In genomic region chr21:29076731-29077640, GRCh38 we compare ENCODE assay signal across 8 cellular contexts. TPM values are rescaled to one million over a fixed set of nuclear protein-coding genes. Genes with fewer than 3 reads are reported as not detected.
A peak's percentile ranks its signal among the peaks of the same experiment; 100 is the strongest.
DNase-seq lines count a peak whose midpoint lies in the region; ATAC-seq, FAIRE-seq and TF ChIP-seq lines count a peak whose summit lies in the region.
"Not testable (repeated sequence)": the region's sequence is repeated elsewhere in the genome, so short reads cannot be mapped to it uniquely, and the experiment has no call there.

No MANE protein-coding gene starts in this region.

- POLR2A ChIA-PET in activated CD4-positive, alpha-beta memory T cell treated with anti-CD3 and anti-CD28 coated beads for 36 hours (lab: Charles Lee), result interaction anchor here (0.5 to 4.5 kb wide), 9 partner anchors 9 to 294 kb away, joined by 3 to 26 read pairs (median 3); partner anchors contain the start of genes BACH1 and USP16
- POLR2A ChIA-PET in GM12878 (lab: Charles Lee), result interaction anchor here (0.6 to 8.7 kb wide), 8 partner anchors 44 to 300 kb away, joined by 3 to 68 read pairs (median 3); partner anchors contain the start of gene USP16

- H3K4me3 Mint-ChIP-seq in activated CD4-positive, alpha-beta memory T cell treated with anti-CD3 and anti-CD28 coated beads for 36 hours, result peak overlapping the region; percentile 84

- not testable (repeated sequence) for H3K9me3 Mint-ChIP-seq in activated CD4-positive, alpha-beta memory T cell treated with anti-CD3 and anti-CD28 coated beads for 36 hours

- RAD21 ChIA-PET in GM12878 (lab: Charles Lee; ENCODE audit: unreplicated experiment), result interaction anchor here (0.8 to 7.2 kb wide), 10 partner anchors 47 to 294 kb away, joined by 3 to 64 read pairs (median 5); partner anchors contain the start of genes BACH1, LTN1, MAP3K7CL and USP16

- BruUV-seq in GM12878 (replicated peaks; lab: Mats Ljungman, UMichigan), result not testable (repeated sequence)

- H3K27ac ChIP-seq in BLaER1 (peak overlapping the region; percentile 84), HL-60 (replicated peaks) (peak overlapping the region; percentile 54), OCI-LY1 (ENCODE audit: low read depth, low read length, poor library complexity, severe bottlenecking) (peak overlapping the region; percentile 89), GM12878 (ENCODE audit: control insufficient read depth, insufficient read depth) (peak overlapping the region; percentile 86)

- peaks cover 63% of the 10 kb centered on the region for H3K4me1 Mint-ChIP-seq in activated CD4-positive, alpha-beta memory T cell treated with anti-CD3 and anti-CD28 coated beads for 36 hours (ENCODE audit: low read depth)

- H3F3A ChIP-seq in OCI-LY1 (ENCODE audit: insufficient read depth, low read length), result not testable (repeated sequence)

- H3K4me1 ChIP-seq in BLaER1, result peaks cover 77% of the 10 kb centered on the region
- peaks cover 58% of the 10 kb centered on the region for H3K4me1 ChIP-seq in OCI-LY1 (ENCODE audit: insufficient read depth, low read length, severe bottlenecking)
- H3K4me1 ChIP-seq in GM12878 (ENCODE audit: control insufficient read depth, insufficient read depth, low read length), result peaks cover 16% of the 10 kb centered on the region

- peak overlapping the region; percentile 75 for H3K4me2 ChIP-seq in BLaER1
- H3K4me2 ChIP-seq in OCI-LY1 (ENCODE audit: low read length), result peak overlapping the region; percentile 54
- H3K4me2 ChIP-seq in GM12878 (ENCODE audit: control insufficient read depth, insufficient read depth), result 0 out of 2 replicates have a peak overlapping the region, but pooled peaks have one; percentile 35

- peaks cover 14% of the 10 kb centered on the region for H4K20me1 ChIP-seq in BLaER1
- not testable (repeated sequence) for H4K20me1 ChIP-seq in OCI-LY1 (ENCODE audit: insufficient read depth, low read length); GM12878 (ENCODE audit: control insufficient read depth, insufficient read depth)

- not testable (repeated sequence) for H3K36me3 ChIP-seq in BLaER1; OCI-LY1 (ENCODE audit: insufficient read depth, low read length); GM12878 (ENCODE audit: control insufficient read depth in 2 of 2, insufficient read depth in 2 of 2, low read length in 1 of 2)

- peak overlapping the region; percentile 79 for H3K9ac ChIP-seq in BLaER1
- peak overlapping the region; percentile 65 for H3K9ac ChIP-seq in OCI-LY1 (ENCODE audit: low read length)
- peak overlapping the region; percentile 67 for H3K9ac ChIP-seq in GM12878 (ENCODE audit: control insufficient read depth, insufficient read depth, low read length)

- DNase-seq in HL-60 (ENCODE audit: low read depth in 1 of 2, low spot score in 1 of 2), result not testable (repeated sequence)
- DNase-seq in activated CD4-positive, alpha-beta memory T cell treated with anti-CD3 and anti-CD28 coated beads for 36 hours, result peak; percentile 90
- DNase-seq in GM12878 (ENCODE audit: low read depth, low spot score) (peak; percentile 46), Right ventricle myocardium superior (peak; percentile 78), nucleus accumbens (lab: John Stamatoyannopoulos, UW) (peak in 36 of 56 donors; percentile 8 to 78 (median 27))
- peak; percentile 62 to 65 for DNase-seq in stimulated activated CD8-positive, alpha-beta memory T cell treated with anti-CD3 and anti-CD28 coated beads, Interleukin-15, amount 100 ng/mL, for 48 hours (ENCODE audit: low read depth in 2 of 2)

- H3K27me3 Mint-ChIP-seq in activated CD4-positive, alpha-beta memory T cell treated with anti-CD3 and anti-CD28 coated beads for 36 hours, result not testable (repeated sequence)

- ATAC-seq in GM12878 (peak; percentile 20), Right ventricle myocardium superior (ENCODE audit: poor library complexity) (peak; percentile 4)

- not testable (repeated sequence) for FAIRE-seq in GM12878 (lab: Jason Lieb, UNC)

- WGBS in GM12878 (ENCODE audit: insufficient coverage, insufficient replicate concordance, low lambda C conversion rate, missing lambda C conversion rate), result 35% methylated on average over 48 of the region's 50 CpGs

- not testable (repeated sequence) for H2AFZ ChIP-seq in OCI-LY1 (ENCODE audit: low read length); GM12878 (ENCODE audit: control insufficient read depth, low read depth, low read length)

- H3K4me3 ChIP-seq in BLaER1 (peak overlapping the region; percentile 68), OCI-LY1 (ENCODE audit: low read depth, low read length, poor library complexity, severe bottlenecking) (peak overlapping the region; percentile 57), GM12878 (peak overlapping the region; percentile 40)
- H3K4me3 ChIP-seq in HL-60 (replicated peaks; ENCODE audit: insufficient read depth, low read length), result not testable (repeated sequence)

- H3K79me2 ChIP-seq in OCI-LY1 (ENCODE audit: insufficient read depth, low read length), result peaks cover 14% of the 10 kb centered on the region
- H3K79me2 ChIP-seq in GM12878 (ENCODE audit: control insufficient read depth, insufficient read depth, low read length), result peaks cover 23% of the 10 kb centered on the region

- TF ChIP-seq CTCF in HL-60 (IDR thresholded peaks at IDR 0.05; ENCODE audit: insufficient read depth, low read length); OCI-LY1 (IDR thresholded peaks at IDR 0.05; ENCODE audit: low read length); GM12878 (IDR thresholded peaks at IDR 0.05 in 2 of 3, conservative IDR thresholded peaks at IDR 0.05 in 1 of 3; ENCODE audit: control insufficient read depth in 2 of 3, extremely low read depth in 1 of 3, insufficient read depth in 1 of 3, low read depth in 3 of 3, low read length in 3 of 3): not testable (repeated sequence)

- CTCF ChIA-PET in activated CD4-positive, alpha-beta memory T cell treated with anti-CD3 and anti-CD28 coated beads for 36 hours (lab: Charles Lee), result interaction anchor here (1.0 to 2.0 kb wide), 3 partner anchors 16 to 295 kb away, joined by 5 to 9 read pairs (median 6); no protein-coding TSS in a partner anchor
- CTCF ChIA-PET in GM12878 (lab: Yijun Ruan, JAX), result interaction anchor here (0.6 to 3.6 kb wide), 8 partner anchors 11 to 871 kb away, joined by 3 to 19 read pairs (median 4); partner anchors contain the start of genes BACH1 and USP16

- H3K27me3 ChIP-seq in BLaER1; HL-60 (ENCODE audit: insufficient read depth, poor library complexity, severe bottlenecking); OCI-LY1 (ENCODE audit: insufficient read depth, low read length); GM12878 (replicated peaks in 1 of 2; ENCODE audit: control insufficient read depth in 2 of 2, insufficient read depth in 2 of 2, low read length in 1 of 2): not testable (repeated sequence)

- not testable (repeated sequence) for H3K9me2 ChIP-seq in OCI-LY1 (ENCODE audit: low read depth, low read length)

- in situ Hi-C loops in GM12878 (cut with MboI), result loop anchor here (5.0 kb wide), 1 partner anchor 230 kb away; no protein-coding TSS in a partner anchor

- peaks cover 13% of the 10 kb centered on the region for H3K36me3 Mint-ChIP-seq in activated CD4-positive, alpha-beta memory T cell treated with anti-CD3 and anti-CD28 coated beads for 36 hours

- SMC1A ChIA-PET in GM12878 (lab: Charles Lee; ENCODE audit: uncharacterized antibody, unreplicated experiment), result interaction anchor here (0.6 to 2.2 kb wide), 11 partner anchors 11 to 226 kb away, joined by 3 to 12 read pairs (median 3); partner anchors contain the start of gene USP16

- not testable (repeated sequence) for TF ChIP-seq EP300 in GM12878 (IDR thresholded peaks at IDR 0.05; ENCODE audit: borderline replicate concordance in 1 of 2, control insufficient read depth in 1 of 2, low read depth in 2 of 2, low read length in 2 of 2)

- peak overlapping the region; percentile 92 for H3K27ac Mint-ChIP-seq in activated CD4-positive, alpha-beta memory T cell treated with anti-CD3 and anti-CD28 coated beads for 36 hours

- TF ChIP-seq RAD21 in GM12878 (IDR thresholded peaks at IDR 0.05; ENCODE audit: insufficient read depth, low read depth, low read length), result not testable (repeated sequence)

- intact Hi-C loops in activated CD4-positive, alpha-beta memory T cell treated with anti-CD3 and anti-CD28 coated beads for 36 hours (cut with micrococcal nuclease), result loop anchor here (2.0 to 5.0 kb wide), 5 partner anchors 14 to 360 kb away; no protein-coding TSS in a partner anchor
- intact Hi-C loops in GM12878 (cut with micrococcal nuclease; ENCODE audit: unreplicated experiment), result loop anchor here (2.0 to 5.0 kb wide), 2 partner anchors 85 to 156 kb away; partner anchors contain the start of gene LTN1
- intact Hi-C loops in Right ventricle myocardium superior (cut with DNase I), result not testable (repeated sequence)

- not testable (repeated sequence) for TF ChIP-seq POLR2A in GM12878 (IDR thresholded peaks at IDR 0.05; ENCODE audit: low read depth, low read length)

- H3K9me3 ChIP-seq in BLaER1; OCI-LY1 (ENCODE audit: low read length); GM12878 (replicated peaks; ENCODE audit: control insufficient read depth, insufficient read depth, low read length): not testable (repeated sequence)

RNA-seq across cellular contexts. Expression of gene CCT8, which starts 3.5 kb away (rescaled TPM):
- 100 to 1,000 TPM; 431 to 435 TPM for total RNA-seq in activated CD4-positive, alpha-beta memory T cell treated with anti-CD3 and anti-CD28 coated beads for 36 hours
- 130 and 142 TPM in 2 replicates for total RNA-seq in GM12878 (2013; cell fraction: nucleolus; rRNA removed)
- total RNA-seq in GM12878 (2014; rRNA removed) (321 and 373 TPM in 2 replicates), GM12878 (2014; rRNA removed; fragmentation: Illumina TruSeq; extraction: Trizol) (454 and 466 TPM in 2 replicates), GM12878 (2021) (343 and 351 TPM in 2 replicates), Right ventricle myocardium superior (108 TPM)
- 233 TPM for polyA plus RNA-seq in GM12878 (2011; ENCODE audit: low read depth)
- polyA plus RNA-seq in GM12878 (2011; rRNA removed) (402 and 618 TPM in 2 replicates), GM12878 (2014; fragmentation: Illumina TruSeq; extraction: Trizol) (476 and 541 TPM in 2 replicates), GM12878 (2014; fragmentation: Nextera tagmentation; extraction: Ambion mirVana) (100 to 1,000 TPM; 510 to 696 TPM), GM12878 (2014; rRNA removed) (293 and 348 TPM in 2 replicates), GM12878 (2016; fragmentation: Nextera tagmentation; extraction: Ambion mirVana) (100 to 1,000 TPM; 515 TPM)
- 184 and 218 TPM in 2 replicates for polyA plus RNA-seq in GM12878 (2011; cell fraction: cytosol; rRNA removed)
- polyA plus RNA-seq in GM12878 (2011; cell fraction: nucleus; rRNA removed), result 162 and 191 TPM in 2 replicates
- polyA plus RNA-seq in GM12878 (2012), result 301 and 379 TPM in 2 replicates
- polyA minus RNA-seq in GM12878 (2011; rRNA and poly(A)+ RNA removed), result 267 and 316 TPM in 2 replicates
- 119 and 142 TPM in 2 replicates for polyA minus RNA-seq in GM12878 (2011; cell fraction: cytosol; rRNA and poly(A)+ RNA removed)
- polyA minus RNA-seq in GM12878 (2011; cell fraction: nucleus; rRNA and poly(A)+ RNA removed), result 56.3 and 75.4 TPM in 2 replicates

RNA-seq across cellular contexts. Expression of gene USP16, which starts 52.5 kb away (rescaled TPM):
- 10 to 100 TPM; 39.3 to 42.1 TPM for total RNA-seq in activated CD4-positive, alpha-beta memory T cell treated with anti-CD3 and anti-CD28 coated beads for 36 hours
- 55.7 and 58.8 TPM in 2 replicates for total RNA-seq in GM12878 (2013; cell fraction: nucleolus; rRNA removed)
- total RNA-seq in GM12878 (2014; rRNA removed), result 33.2 and 37.5 TPM in 2 replicates
- 64.8 and 67.3 TPM in 2 replicates for total RNA-seq in GM12878 (2014; rRNA removed; fragmentation: Illumina TruSeq; extraction: Trizol)
- total RNA-seq in GM12878 (2021), result 34.5 and 37.9 TPM in 2 replicates
- 18.2 TPM for polyA plus RNA-seq in GM12878 (2011; ENCODE audit: low read depth)
- polyA plus RNA-seq in GM12878 (2011; rRNA removed), result 41.5 and 70.4 TPM in 2 replicates
- 10.1 and 10.4 TPM in 2 replicates for polyA plus RNA-seq in GM12878 (2011; cell fraction: cytosol; rRNA removed)
- 26.2 and 27.0 TPM in 2 replicates for polyA plus RNA-seq in GM12878 (2011; cell fraction: nucleus; rRNA removed)
- polyA plus RNA-seq in GM12878 (2012), result 29.6 and 31.7 TPM in 2 replicates
- polyA plus RNA-seq in GM12878 (2014; fragmentation: Illumina TruSeq; extraction: Trizol), result 52.1 and 65.5 TPM in 2 replicates
- polyA plus RNA-seq in GM12878 (2014; fragmentation: Nextera tagmentation; extraction: Ambion mirVana), result 10 to 100 TPM; 52.6 to 68.7 TPM
- polyA plus RNA-seq in GM12878 (2014; rRNA removed), result 20.8 and 29.5 TPM in 2 replicates
- polyA plus RNA-seq in GM12878 (2016; fragmentation: Nextera tagmentation; extraction: Ambion mirVana), result 10 to 100 TPM; 60.9 to 61.8 TPM
- 12.4 and 21.9 TPM in 2 replicates for polyA minus RNA-seq in GM12878 (2011; rRNA and poly(A)+ RNA removed)
- polyA minus RNA-seq in GM12878 (2011; cell fraction: cytosol; rRNA and poly(A)+ RNA removed), result 10.6 and 12.6 TPM in 2 replicates
- 9.3 and 11.8 TPM in 2 replicates for polyA minus RNA-seq in GM12878 (2011; cell fraction: nucleus; rRNA and poly(A)+ RNA removed)
- 29.1 TPM for total RNA-seq in Right ventricle myocardium superior

RNA-seq across cellular contexts. Expression of gene MAP3K7CL, which starts 53.5 kb away (rescaled TPM):
- 1 to 10 TPM; 4.8 to 5.7 TPM for total RNA-seq in activated CD4-positive, alpha-beta memory T cell treated with anti-CD3 and anti-CD28 coated beads for 36 hours
- 50.2 and 57.6 TPM in 2 replicates for total RNA-seq in GM12878 (2013; cell fraction: nucleolus; rRNA removed)
- total RNA-seq in GM12878 (2014; rRNA removed) (5.6 TPM in 2 replicates), GM12878 (2014; rRNA removed; fragmentation: Illumina TruSeq; extraction: Trizol) (5.5 and 5.8 TPM in 2 replicates), GM12878 (2021) (6.2 and 7.7 TPM in 2 replicates), Right ventricle myocardium superior (1.1 TPM)
- polyA plus RNA-seq in GM12878 (2011; ENCODE audit: low read depth), result 6.5 TPM
- polyA plus RNA-seq in GM12878 (2011; rRNA removed) (13.3 and 14.2 TPM in 2 replicates), GM12878 (2014; fragmentation: Illumina TruSeq; extraction: Trizol) (7.3 and 7.4 TPM in 2 replicates), GM12878 (2014; fragmentation: Nextera tagmentation; extraction: Ambion mirVana) (10 to 100 TPM; 13.1 to 19.7 TPM), GM12878 (2014; rRNA removed) (3.2 and 4.2 TPM in 2 replicates), GM12878 (2016; fragmentation: Nextera tagmentation; extraction: Ambion mirVana) (1 to 10 TPM; 4.2 to 5.8 TPM)
- polyA plus RNA-seq in GM12878 (2011; cell fraction: cytosol; rRNA removed), result 10.4 and 11.7 TPM in 2 replicates
- 21.8 and 26.7 TPM in 2 replicates for polyA plus RNA-seq in GM12878 (2011; cell fraction: nucleus; rRNA removed)
- polyA plus RNA-seq in GM12878 (2012), result 7.1 and 8.8 TPM in 2 replicates
- 15.2 and 16.9 TPM in 2 replicates for polyA minus RNA-seq in GM12878 (2011; rRNA and poly(A)+ RNA removed)
- 2.9 and 6.9 TPM in 2 replicates for polyA minus RNA-seq in GM12878 (2011; cell fraction: cytosol; rRNA and poly(A)+ RNA removed)
- 16.3 and 29.5 TPM in 2 replicates for polyA minus RNA-seq in GM12878 (2011; cell fraction: nucleus; rRNA and poly(A)+ RNA removed)

RNA-seq across cellular contexts. Expression of gene RWDD2B, which starts 57.8 kb away (rescaled TPM):
- 10 to 100 TPM; 14.4 to 16.2 TPM for total RNA-seq in activated CD4-positive, alpha-beta memory T cell treated with anti-CD3 and anti-CD28 coated beads for 36 hours
- 10.3 and 10.6 TPM in 2 replicates for total RNA-seq in GM12878 (2013; cell fraction: nucleolus; rRNA removed)
- total RNA-seq in GM12878 (2014; rRNA removed) (13.5 and 16.2 TPM in 2 replicates), GM12878 (2014; rRNA removed; fragmentation: Illumina TruSeq; extraction: Trizol) (17.4 and 18.8 TPM in 2 replicates), GM12878 (2021) (15.0 and 17.6 TPM in 2 replicates), Right ventricle myocardium superior (13.6 TPM)
- polyA plus RNA-seq in GM12878 (2011; ENCODE audit: low read depth), result 8.9 TPM
- polyA plus RNA-seq in GM12878 (2011; rRNA removed) (15.1 and 19.1 TPM in 2 replicates), GM12878 (2014; fragmentation: Illumina TruSeq; extraction: Trizol) (22.0 and 29.9 TPM in 2 replicates), GM12878 (2014; fragmentation: Nextera tagmentation; extraction: Ambion mirVana) (10 to 100 TPM; 33.2 to 37.1 TPM), GM12878 (2014; rRNA removed) (11.9 and 14.2 TPM in 2 replicates), GM12878 (2016; fragmentation: Nextera tagmentation; extraction: Ambion mirVana) (10 to 100 TPM; 34.4 to 38.3 TPM)
- 6.7 and 7.3 TPM in 2 replicates for polyA plus RNA-seq in GM12878 (2011; cell fraction: cytosol; rRNA removed)
- 7.9 and 9.1 TPM in 2 replicates for polyA plus RNA-seq in GM12878 (2011; cell fraction: nucleus; rRNA removed)
- polyA plus RNA-seq in GM12878 (2012), result 10.0 and 12.6 TPM in 2 replicates
- polyA minus RNA-seq in GM12878 (2011; rRNA and poly(A)+ RNA removed), result 6.9 and 8.9 TPM in 2 replicates
- polyA minus RNA-seq in GM12878 (2011; cell fraction: cytosol; rRNA and poly(A)+ RNA removed), result 2.5 and 3.6 TPM in 2 replicates
- polyA minus RNA-seq in GM12878 (2011; cell fraction: nucleus; rRNA and poly(A)+ RNA removed), result 1.6 and 3.8 TPM in 2 replicates
